Comparison of ENCODE assay signal across 12 cellular contexts in the genomic region with DNA sequence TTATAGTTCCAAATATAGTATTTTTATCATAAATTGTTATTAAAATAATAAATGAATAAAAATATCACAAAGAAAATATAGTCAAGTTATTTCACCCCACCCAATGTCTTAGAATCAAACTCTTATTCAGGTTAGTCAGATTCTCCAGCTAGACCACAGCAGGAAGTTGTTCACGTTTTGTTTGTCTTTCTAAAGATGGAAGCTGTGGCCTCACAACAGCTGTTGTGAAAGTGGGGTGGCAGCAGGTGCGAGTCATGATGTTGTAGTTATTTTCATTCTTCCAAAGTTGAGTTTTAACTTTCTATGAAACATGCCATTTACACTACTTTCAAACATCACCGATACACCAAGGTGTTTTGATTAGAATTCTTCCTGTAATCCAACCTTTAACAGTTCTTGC.
A peak's percentile ranks its signal among the peaks of the same experiment; 100 is the strongest.
DNase-seq lines count a peak whose midpoint lies in the region; ATAC-seq, FAIRE-seq and TF ChIP-seq lines count a peak whose summit lies in the region.
"Had no signal": no experiment of that assay in that cellular context is flagged by ENCODE, and none has a peak within 500 bp of the region (broad histone marks: within the 10 kb centered on the region; RNA-seq: fewer than 3 reads in every experiment).

No MANE protein-coding gene starts in this region.

- H3K9me3 ChIP-seq in small intestine (ENCODE audit: control insufficient read depth, low read depth): no peaks in the 10 kb centered on the region
- H3K9me3 ChIP-seq: prostate gland had no signal

- no peak overlapping the region for H3K27ac Mint-ChIP-seq in activated CD4-positive, alpha-beta T cell treated with anti-CD3 and anti-CD28 coated beads, Interleukin-2, amount 10 ng/mL, durations not matched to agents 24 days and 14 days
- no peak overlapping the region for H3K27ac Mint-ChIP-seq in nephron progenitor cell

- H3K36me3 ChIP-seq in small intestine (ENCODE audit: control insufficient read depth in 2 of 2, insufficient read depth in 2 of 2, low read length in 2 of 2): no peaks in the 10 kb centered on the region
- H3K36me3 ChIP-seq: prostate gland had no signal

- no peak for FAIRE-seq in small intestine (lab: Jason Lieb, UNC)

- H3K27me3 ChIP-seq in small intestine (ENCODE audit: control insufficient read depth in 2 of 2, insufficient read depth in 2 of 2, low read length in 2 of 2): no peaks in the 10 kb centered on the region

- intact Hi-C loops in activated CD4-positive, alpha-beta T cell treated with anti-CD3 and anti-CD28 coated beads, Interleukin-2, amount 10 ng/mL, durations not matched to agents 24 days and 14 days (cut with micrococcal nuclease): no loop called here

- H3K4me3 Mint-ChIP-seq in activated CD4-positive, alpha-beta T cell treated with anti-CD3 and anti-CD28 coated beads, Interleukin-2, amount 10 ng/mL, durations not matched to agents 24 days and 14 days: no peak overlapping the region
- H3K4me3 Mint-ChIP-seq in nephron progenitor cell: no peak overlapping the region

- no peaks in the 10 kb centered on the region for H3K4me1 ChIP-seq in small intestine (ENCODE audit: control insufficient read depth in 2 of 2, insufficient read depth in 1 of 2, low read depth in 1 of 2, low read length in 1 of 2)
- H3K4me1 ChIP-seq: prostate gland had no signal

- TF ChIP-seq CTCF in nephron progenitor cell (IDR thresholded peaks at IDR 0.05): no peak

- peak; percentile 56 for DNase-seq in activated CD4-positive, alpha-beta T cell treated with anti-CD3 and anti-CD28 coated beads, Interleukin-2, amount 10 ng/mL, durations not matched to agents 24 days and 14 days
- DNase-seq in activated CD4-positive, alpha-beta T cell treated with anti-CD3 and anti-CD28 coated beads, Interleukin-2, amount 50 U/mL, for 4 hours: no peak
- DNase-seq in myocyte (ENCODE audit: low read depth) (peak; percentile 89), nephron progenitor cell (no peak), small intestine (no peak)
- no peak for DNase-seq in effector CD8-positive, alpha-beta T cell (lab: John Stamatoyannopoulos, UW)
- DNase-seq: activated CD4-positive, CD25-positive, alpha-beta regulatory T cell treated with anti-CD3 and anti-CD28 coated beads, Interleukin-2, amount 50 U/mL, for 72 hours; amygdala had no signal

- no peaks in the 10 kb centered on the region for H3K36me3 Mint-ChIP-seq in activated CD4-positive, alpha-beta T cell treated with anti-CD3 and anti-CD28 coated beads, Interleukin-2, amount 10 ng/mL, durations not matched to agents 24 days and 14 days (ENCODE audit: low read depth)
- H3K36me3 Mint-ChIP-seq in nephron progenitor cell (ENCODE audit: low read depth): no peaks in the 10 kb centered on the region

- H3K9me3 Mint-ChIP-seq in activated CD4-positive, alpha-beta T cell treated with anti-CD3 and anti-CD28 coated beads, Interleukin-2, amount 10 ng/mL, durations not matched to agents 24 days and 14 days: no peaks in the 10 kb centered on the region
- H3K9me3 Mint-ChIP-seq in nephron progenitor cell: no peaks in the 10 kb centered on the region

- H3K4me1 Mint-ChIP-seq in activated CD4-positive, alpha-beta T cell treated with anti-CD3 and anti-CD28 coated beads, Interleukin-2, amount 10 ng/mL, durations not matched to agents 24 days and 14 days: peaks cover 12% of the 10 kb centered on the region
- H3K4me1 Mint-ChIP-seq in nephron progenitor cell: no peaks in the 10 kb centered on the region

- ATAC-seq in GM21723 (IDR thresholded peaks at IDR 0.05; ENCODE audit: unreplicated experiment) (peak; percentile 89), HG03342 (IDR thresholded peaks at IDR 0.05; ENCODE audit: unreplicated experiment) (peak; percentile 91)

- no peak overlapping the region for H3K27ac ChIP-seq in small intestine (ENCODE audit: low read depth in 1 of 2, low read length in 1 of 2)
- H3K27ac ChIP-seq: epithelial cell of prostate, prostate gland had no signal

- WGBS in small intestine, 3 donors: 64 to 75% (median 65%) methylated on average over 3 of the region's 3 CpGs

- H3K4me3 ChIP-seq in small intestine (ENCODE audit: low read depth in 1 of 2, low read length in 2 of 2): no peak overlapping the region
- H3K4me3 ChIP-seq: prostate gland had no signal

- H3K27me3 Mint-ChIP-seq in activated CD4-positive, alpha-beta T cell treated with anti-CD3 and anti-CD28 coated beads, Interleukin-2, amount 10 ng/mL, durations not matched to agents 24 days and 14 days: no peaks in the 10 kb centered on the region
- H3K27me3 Mint-ChIP-seq in nephron progenitor cell (ENCODE audit: low read depth, poor library complexity): peaks cover 4% of the 10 kb centered on the region

Comparison
In these comparisons a context has a peak if more than half of its experiments do, and no peak if none do; other contexts are left out.
1. DNase-seq: peak in activated CD4-positive, alpha-beta T cell treated with anti-CD3 and anti-CD28 coated beads, Interleukin-2, amount 10 ng/mL, durations not matched to agents 24 days and 14 days (single experiment) and myocyte (single experiment); none in activated CD4-positive, alpha-beta T cell treated with anti-CD3 and anti-CD28 coated beads, Interleukin-2, amount 50 U/mL, for 4 hours (0 of 2), effector CD8-positive, alpha-beta T cell (single experiment), nephron progenitor cell (single experiment) and small intestine (single experiment).